10 cellular contexts compared by ENCODE assay signal in the genomic region with DNA sequence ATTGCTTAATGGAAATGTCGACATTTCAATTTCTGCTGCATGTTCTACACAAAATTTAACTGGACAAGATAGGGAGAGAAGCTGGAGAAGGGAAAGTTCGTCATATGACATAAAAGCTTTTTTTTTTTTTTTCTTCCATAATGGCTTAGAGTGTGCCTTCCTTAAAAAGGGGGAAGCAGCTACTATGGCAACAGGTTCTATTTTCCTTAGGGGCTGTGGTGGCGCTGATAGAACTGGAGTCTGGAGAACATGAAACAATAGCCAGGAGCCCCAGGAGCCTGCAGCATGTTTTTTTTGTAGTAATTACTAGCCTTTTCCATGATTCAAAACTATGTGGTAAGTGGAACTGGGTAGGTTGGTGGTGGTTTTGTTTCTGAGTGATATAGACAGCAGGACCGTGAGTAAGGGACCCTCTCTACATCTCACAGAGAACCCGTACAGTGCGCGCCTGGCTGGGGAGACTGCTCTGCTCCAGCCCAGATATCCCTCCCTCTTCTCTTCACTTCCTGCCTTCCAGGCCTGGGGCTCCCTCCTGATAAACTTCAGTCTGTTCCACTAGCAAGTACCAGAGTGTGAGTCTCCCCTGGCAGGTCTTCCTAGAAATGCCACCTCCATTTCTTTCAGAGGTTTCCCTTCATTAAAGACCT.
DNase-seq lines count a peak whose midpoint lies in the region; TF ChIP-seq lines count a peak whose summit lies in the region.
"Had no signal": no experiment of that assay in that cellular context is flagged by ENCODE, and none has a peak within 500 bp of the region (broad histone marks: within the 10 kb centered on the region; RNA-seq: fewer than 3 reads in every experiment).

No MANE protein-coding gene starts in this region.

- H3K4me3 Mint-ChIP-seq in activated CD4-positive, alpha-beta T cell treated with anti-CD3 and anti-CD28 coated beads, Interleukin-2, amount 10 ng/mL, durations not matched to agents 7 days and 5 days: no peak overlapping the region
- H3K4me3 Mint-ChIP-seq: HFFc6 had no signal

- in situ Hi-C loops in KBM-7 (cut with MboI; ENCODE audit: low pct_unique_long_range_greater_than_20kb, low sequenced_read_pairs): no loop called here

- H3K27ac ChIP-seq in cardiac muscle cell: no peak overlapping the region
- H3K27ac ChIP-seq in prostate gland: no peak overlapping the region

- POLR2A ChIA-PET in activated CD4-positive, alpha-beta T cell treated with anti-CD3 and anti-CD28 coated beads, Interleukin-2, amount 10 ng/mL, durations not matched to agents 7 days and 5 days (lab: Charles Lee): no interaction called here
- POLR2A ChIA-PET in HEK293T (lab: Yijun Ruan, JAX): no interaction called here

- no peaks in the 10 kb centered on the region for H3K27me3 ChIP-seq in cardiac muscle cell
- no peaks in the 10 kb centered on the region for H3K27me3 ChIP-seq in prostate gland (replicated peaks; ENCODE audit: insufficient read depth)

- H3K9me3 ChIP-seq in cardiac muscle cell (ENCODE audit: low read depth): no peaks in the 10 kb centered on the region
- H3K9me3 ChIP-seq in prostate gland: no peaks in the 10 kb centered on the region

- intact Hi-C loops in prostate gland (cut with DNase I): loop anchor here (10.0 kb wide), 1 partner anchor 723 kb away; no protein-coding TSS in a partner anchor

- no peaks in the 10 kb centered on the region for H3K9me3 Mint-ChIP-seq in activated CD4-positive, alpha-beta T cell treated with anti-CD3 and anti-CD28 coated beads, Interleukin-2, amount 10 ng/mL, durations not matched to agents 7 days and 5 days
- H3K9me3 Mint-ChIP-seq: HFFc6 had no signal

- no peak for TF ChIP-seq POLR2A in prostate gland (IDR thresholded peaks at IDR 0.05)

- peaks cover 33% of the 10 kb centered on the region for H3K4me1 Mint-ChIP-seq in activated CD4-positive, alpha-beta T cell treated with anti-CD3 and anti-CD28 coated beads, Interleukin-2, amount 10 ng/mL, durations not matched to agents 7 days and 5 days

- DNase-seq in KBM-7 (peak; percentile 54), cardiac muscle cell (ENCODE audit: low read depth in 1 of 2, low spot score in 1 of 2) (peak; percentile 14 to 29), prostate gland (ENCODE audit: low spot score) (no peak), HEK293T (ENCODE audit: extremely low spot score) (no peak), GM20000 (ENCODE audit: low spot score) (no peak)
- no peak for DNase-seq in activated CD4-positive, alpha-beta T cell treated with anti-CD3 and anti-CD28 coated beads, Interleukin-2, amount 10 ng/mL, durations not matched to agents 7 days and 5 days
- DNase-seq in stimulated activated CD4-positive, alpha-beta T cell treated with anti-CD3 and anti-CD28 coated beads, Interleukin-4, amount 100 ng/mL, for 1 hour: peak; percentile 14
- DNase-seq: GF-D8, HFFc6, NCI-H2029 had no signal

- peak overlapping the region; percentile 84 for H3K27ac Mint-ChIP-seq in activated CD4-positive, alpha-beta T cell treated with anti-CD3 and anti-CD28 coated beads, Interleukin-2, amount 10 ng/mL, durations not matched to agents 7 days and 5 days
- H3K27ac Mint-ChIP-seq: HFFc6 had no signal

- H3K27me3 Mint-ChIP-seq in activated CD4-positive, alpha-beta T cell treated with anti-CD3 and anti-CD28 coated beads, Interleukin-2, amount 10 ng/mL, durations not matched to agents 7 days and 5 days: no peaks in the 10 kb centered on the region

- no peak for TF ChIP-seq CTCF in cardiac muscle cell (IDR thresholded peaks at IDR 0.05; ENCODE audit: low read depth, low read length)
- no peak for TF ChIP-seq CTCF in prostate gland (IDR thresholded peaks at IDR 0.05)
- TF ChIP-seq CTCF in GM20000 (IDR thresholded peaks at IDR 0.05; ENCODE audit: extremely low read depth, missing control alignments): no peak

- peaks cover 15% of the 10 kb centered on the region for H3K36me3 Mint-ChIP-seq in activated CD4-positive, alpha-beta T cell treated with anti-CD3 and anti-CD28 coated beads, Interleukin-2, amount 10 ng/mL, durations not matched to agents 7 days and 5 days (ENCODE audit: low read depth)

- H3K4me3 ChIP-seq in cardiac muscle cell (no peak overlapping the region), prostate gland (no peak overlapping the region)

- WGBS in prostate gland: 90% methylated on average over 7 of the region's 7 CpGs

- CTCF ChIA-PET in activated CD4-positive, alpha-beta T cell treated with anti-CD3 and anti-CD28 coated beads, Interleukin-2, amount 10 ng/mL, durations not matched to agents 7 days and 5 days (lab: Charles Lee): interaction anchor here (0.8 to 1.5 kb wide), 5 partner anchors 10 to 656 kb away, joined by 3 read pairs; no protein-coding TSS in a partner anchor
- CTCF ChIA-PET in HEK293T (lab: Yijun Ruan, JAX): interaction anchor here (0.6 kb wide), 1 partner anchor 85 kb away, joined by 4 read pairs; no protein-coding TSS in a partner anchor

- H3K4me1 ChIP-seq in cardiac muscle cell (ENCODE audit: low read depth): peaks cover 3% of the 10 kb centered on the region
- H3K4me1 ChIP-seq in prostate gland (replicated peaks): no peaks in the 10 kb centered on the region

- H3K36me3 ChIP-seq in cardiac muscle cell (no peaks in the 10 kb centered on the region), prostate gland (no peaks in the 10 kb centered on the region)

TF ChIP-seq in HEK293T, 16 proteins besides CTCF, POLR2A, EP300 and RAD21:
- no peak for TF ChIP-seq CTBP1 (IDR thresholded peaks at IDR 0.05; ENCODE audit: borderline replicate concordance)
- TF ChIP-seq HDGF (IDR thresholded peaks at IDR 0.05; ENCODE audit: borderline replicate concordance): no peak
- TF ChIP-seq ARNT (IDR thresholded peaks at IDR 0.05): no peak
- no peak for TF ChIP-seq ELF4 (IDR thresholded peaks at IDR 0.05)
- TF ChIP-seq TARDBP (IDR thresholded peaks at IDR 0.05): no peak
- no peak for TF ChIP-seq SUZ12 (IDR thresholded peaks at IDR 0.05)
- TF ChIP-seq LEF1 (IDR thresholded peaks at IDR 0.05; ENCODE audit: borderline replicate concordance): no peak
- TF ChIP-seq BHLHE40 (IDR thresholded peaks at IDR 0.05; ENCODE audit: borderline replicate concordance): no peak
- TF ChIP-seq FOXM1 (IDR thresholded peaks at IDR 0.05; ENCODE audit: borderline replicate concordance): no peak
- no peak for TF ChIP-seq NFRKB (IDR thresholded peaks at IDR 0.05)
TF ChIP-seq in HEK293T: peak in this region for 0.

Comparison
In these comparisons a context has a peak if more than half of its experiments do, and no peak if none do; other contexts are left out.
1. DNase-seq: peak in KBM-7 (single experiment), cardiac muscle cell (2 of 2) and stimulated activated CD4-positive, alpha-beta T cell treated with anti-CD3 and anti-CD28 coated beads, Interleukin-4, amount 100 ng/mL, for 1 hour (single experiment); none in activated CD4-positive, alpha-beta T cell treated with anti-CD3 and anti-CD28 coated beads, Interleukin-2, amount 10 ng/mL, durations not matched to agents 7 days and 5 days (single experiment), prostate gland (single experiment), HEK293T (single experiment) and GM20000 (single experiment).